ENCODE assay signal across 20 cellular contexts in the genomic region with DNA sequence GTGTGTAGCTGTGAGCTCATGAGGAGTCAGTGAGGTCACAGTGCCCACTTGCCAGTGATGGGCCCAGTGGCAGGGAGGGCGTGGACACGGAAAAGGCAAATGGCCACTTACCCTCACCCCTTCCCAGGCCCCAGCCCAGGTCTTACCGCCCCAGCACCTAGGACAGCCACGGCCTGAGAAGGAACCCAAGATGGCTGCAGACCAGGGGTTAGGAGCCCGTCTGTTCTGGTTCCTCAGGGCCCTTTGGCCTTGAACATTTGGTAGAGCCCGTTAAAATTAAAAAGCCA.
"Had no signal": no experiment of that assay in that cellular context is flagged by ENCODE, and none has a peak within 500 bp of the region (broad histone marks: within the 10 kb centered on the region; RNA-seq: fewer than 3 reads in every experiment).

No MANE protein-coding gene starts in this region.

- ATAC-seq: heart left ventricle; lower lobe of right lung; naive thymus-derived CD4-positive, alpha-beta T cell; T-cell had no signal

- H3K27me3 ChIP-seq: adrenal gland, breast epithelium, dorsolateral prefrontal cortex, heart left ventricle, tibial nerve, vagina had no signal

- H3K4me3 ChIP-seq: adrenal gland, breast epithelium, dorsolateral prefrontal cortex, heart left ventricle, lower lobe of right lung, tibial nerve, vagina had no signal

- H3K9me3 ChIP-seq: adrenal gland, breast epithelium, heart left ventricle, lower lobe of right lung, tibial nerve, vagina had no signal

- H3K27ac ChIP-seq: adrenal gland, heart left ventricle, lower lobe of right lung, vagina, VCaP had no signal

- FAIRE-seq: astrocyte, colon, islet of Langerhans had no signal

- DNase-seq: activated CD4-positive, alpha-beta T cell treated with anti-CD3 and anti-CD28 coated beads for 1 hour; activated CD4-positive, alpha-beta T cell treated with anti-CD3 and anti-CD28 coated beads, Interleukin-2, amount 50 U/mL, for 1 hour; activated gamma-delta T cell treated with Interleukin-2 at 50 U/mL for 16 hours; activated T-cell treated with anti-CD3 and anti-CD28 coated beads for 4 hours; lower lobe of right lung; mesendoderm; stimulated activated CD4-positive, alpha-beta T cell treated with anti-CD3 and anti-CD28 coated beads, Interleukin-12 subunit alpha, Interleukin-12 subunit beta, amount 100 ng/mL, for 4 hours; stimulated activated CD4-positive, alpha-beta T cell treated with anti-CD3 and anti-CD28 coated beads, Interleukin-4, amount 100 ng/mL, for 4 hours had no signal

- H3K36me3 ChIP-seq: adrenal gland, breast epithelium had no signal

- H3K4me1 ChIP-seq: lower lobe of right lung, vagina had no signal
